ENCODE assay signal across 1 cellular context in the genomic region with DNA sequence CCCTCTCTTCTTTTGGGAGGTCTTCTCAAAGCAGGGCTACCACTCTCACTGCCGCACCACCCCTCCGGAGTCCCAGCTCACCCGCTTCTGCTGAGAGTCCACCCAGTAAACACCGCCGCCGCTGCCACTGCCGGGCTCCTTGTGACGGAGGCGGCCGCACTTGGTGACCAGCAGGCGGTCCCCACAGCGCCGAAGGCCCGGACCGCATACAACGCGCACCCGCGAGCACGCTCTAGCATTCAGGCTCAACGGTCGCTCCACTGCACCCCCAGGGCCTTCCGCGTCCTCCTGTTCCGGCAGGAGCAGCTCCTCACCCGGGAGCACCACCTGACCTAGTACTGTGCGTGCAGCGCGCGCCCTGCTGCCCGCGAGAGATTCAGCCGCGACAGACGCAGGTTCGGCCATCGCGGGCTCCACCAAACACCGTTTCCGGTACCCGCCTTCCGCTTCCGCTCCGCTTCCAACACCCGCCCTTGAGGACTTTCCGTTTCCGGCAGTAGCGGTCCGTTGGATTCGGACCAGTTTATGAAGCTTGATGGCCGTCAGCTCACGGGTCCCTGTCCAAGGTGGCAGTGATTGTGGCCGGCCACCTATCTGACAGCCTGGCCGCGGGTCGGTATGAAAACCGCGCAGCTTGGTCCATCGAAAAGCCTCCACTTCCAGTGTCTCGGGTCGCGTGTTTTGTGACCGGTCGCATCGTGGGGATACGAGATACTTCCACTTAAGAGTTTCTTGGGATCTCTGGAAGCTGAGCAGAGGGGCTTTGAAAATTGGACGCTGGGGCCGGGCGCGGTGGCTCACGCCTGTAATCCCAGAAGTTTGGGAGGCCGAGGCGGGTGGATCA.
TF ChIP-seq lines count a peak whose summit lies in the region.

A gene (minus strand): TSS at position 425 of the 844 bp plus-strand sequence. CDS start 20 bp downstream, at position 405.

TF ChIP-seq in GM12878, 131 proteins besides CTCF, POLR2A, EP300 and RAD21 (continued from another document and continues in another):
- TF ChIP-seq PML (IDR thresholded peaks at IDR 0.05; ENCODE audit: low read length) (peak; percentile 88), PAX5 (IDR thresholded peaks at IDR 0.05; ENCODE audit: borderline replicate concordance, low read depth, low read length) (peak; percentile 51; the same call in 1 of the 2 replicates), BCL11A (IDR thresholded peaks at IDR 0.05; ENCODE audit: low read depth, low read length) (no peak), EGR1 (IDR thresholded peaks at IDR 0.05; ENCODE audit: borderline replicate concordance in 1 of 2, low read depth in 2 of 2, low read length in 2 of 2) (peak in 1 of 2 experiments; percentile 6; a peak in 2 of 3 replicates), POLR2AphosphoS5 (IDR thresholded peaks at IDR 0.05; ENCODE audit: low read length) (peak; percentile 96), TCF3 (IDR thresholded peaks at IDR 0.05; ENCODE audit: borderline replicate concordance, insufficient read depth, low read depth, low read length) (no peak), RCOR1 (conservative IDR thresholded peaks at IDR 0.05; ENCODE audit: low read depth, low read length) (0 out of 2 replicates have a peak, but pooled peaks have one; percentile 82), HDAC6 (IDR thresholded peaks at IDR 0.05; ENCODE audit: unreplicated experiment) (peak; percentile 70), ZNF207 (IDR thresholded peaks at IDR 0.05; ENCODE audit: borderline replicate concordance) (peak; percentile 75), MXI1 (IDR thresholded peaks at IDR 0.05; ENCODE audit: low read depth, low read length) (peak; percentile 84), ZBED1 (IDR thresholded peaks at IDR 0.05; ENCODE audit: borderline replicate concordance) (no peak), SPI1 (IDR thresholded peaks at IDR 0.05; ENCODE audit: borderline replicate concordance, insufficient read depth, low read depth, low read length) (peak; percentile 29; the same call in 1 of the 2 replicates), STAT3 (IDR thresholded peaks at IDR 0.05; ENCODE audit: low read depth, low read length) (no peak), CHD2 (IDR thresholded peaks at IDR 0.05; ENCODE audit: borderline replicate concordance, low read depth, low read length) (peak; percentile 85), TBL1XR1 (IDR thresholded peaks at IDR 0.05; ENCODE audit: low read depth, low read length) (no peak), TAF1 (IDR thresholded peaks at IDR 0.05; ENCODE audit: borderline replicate concordance, low read depth, low read length) (peak; percentile 93; the same call in 1 of the 2 replicates), MEF2B (IDR thresholded peaks at IDR 0.05; ENCODE audit: partially characterized antibody, poor library complexity, severe bottlenecking) (no peak), MYB (IDR thresholded peaks at IDR 0.05; ENCODE audit: borderline replicate concordance, low read depth, low read length) (peak; percentile 32; the same call in 1 of the 2 replicates), SREBF2 (IDR thresholded peaks at IDR 0.05; ENCODE audit: low read length) (peak; percentile 56; the same call in 1 of the 2 replicates), RELA (IDR thresholded peaks at IDR 0.05; ENCODE audit: borderline replicate concordance, partially characterized antibody) (peak; percentile 53), FOXK2 (IDR thresholded peaks at IDR 0.05) (no peak), BACH1 (IDR thresholded peaks at IDR 0.05; ENCODE audit: borderline replicate concordance) (0 out of 2 replicates have a peak, but pooled peaks have one; percentile 38), SIX5 (IDR thresholded peaks at IDR 0.05; ENCODE audit: low read depth, low read length, severe bottlenecking) (peak; percentile 31), CREM (IDR thresholded peaks at IDR 0.05; ENCODE audit: low read depth) (peak; percentile 63), CHD4 (IDR thresholded peaks at IDR 0.05) (no peak), KLF5 (IDR thresholded peaks at IDR 0.05; ENCODE audit: partially characterized antibody) (peak; percentile 82), SMC3 (IDR thresholded peaks at IDR 0.05; ENCODE audit: borderline replicate concordance, low read length) (no peak), SIN3A (IDR thresholded peaks at IDR 0.05; ENCODE audit: low read depth, low read length) (peak; percentile 94), POU2F2 (IDR thresholded peaks at IDR 0.05; ENCODE audit: borderline replicate concordance, low read depth, low read length) (0 out of 3 replicates have a peak, but pooled peaks have one; percentile 37)
- TF ChIP-seq, protein P1, sequence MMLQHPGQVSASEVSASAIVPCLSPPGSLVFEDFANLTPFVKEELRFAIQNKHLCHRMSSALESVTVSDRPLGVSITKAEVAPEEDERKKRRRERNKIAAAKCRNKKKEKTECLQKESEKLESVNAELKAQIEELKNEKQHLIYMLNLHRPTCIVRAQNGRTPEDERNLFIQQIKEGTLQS (IDR thresholded peaks at IDR 0.05; ENCODE audit: borderline replicate concordance, extremely low read depth, low read depth, low read length), result no peak
- TF ChIP-seq, protein P2, sequence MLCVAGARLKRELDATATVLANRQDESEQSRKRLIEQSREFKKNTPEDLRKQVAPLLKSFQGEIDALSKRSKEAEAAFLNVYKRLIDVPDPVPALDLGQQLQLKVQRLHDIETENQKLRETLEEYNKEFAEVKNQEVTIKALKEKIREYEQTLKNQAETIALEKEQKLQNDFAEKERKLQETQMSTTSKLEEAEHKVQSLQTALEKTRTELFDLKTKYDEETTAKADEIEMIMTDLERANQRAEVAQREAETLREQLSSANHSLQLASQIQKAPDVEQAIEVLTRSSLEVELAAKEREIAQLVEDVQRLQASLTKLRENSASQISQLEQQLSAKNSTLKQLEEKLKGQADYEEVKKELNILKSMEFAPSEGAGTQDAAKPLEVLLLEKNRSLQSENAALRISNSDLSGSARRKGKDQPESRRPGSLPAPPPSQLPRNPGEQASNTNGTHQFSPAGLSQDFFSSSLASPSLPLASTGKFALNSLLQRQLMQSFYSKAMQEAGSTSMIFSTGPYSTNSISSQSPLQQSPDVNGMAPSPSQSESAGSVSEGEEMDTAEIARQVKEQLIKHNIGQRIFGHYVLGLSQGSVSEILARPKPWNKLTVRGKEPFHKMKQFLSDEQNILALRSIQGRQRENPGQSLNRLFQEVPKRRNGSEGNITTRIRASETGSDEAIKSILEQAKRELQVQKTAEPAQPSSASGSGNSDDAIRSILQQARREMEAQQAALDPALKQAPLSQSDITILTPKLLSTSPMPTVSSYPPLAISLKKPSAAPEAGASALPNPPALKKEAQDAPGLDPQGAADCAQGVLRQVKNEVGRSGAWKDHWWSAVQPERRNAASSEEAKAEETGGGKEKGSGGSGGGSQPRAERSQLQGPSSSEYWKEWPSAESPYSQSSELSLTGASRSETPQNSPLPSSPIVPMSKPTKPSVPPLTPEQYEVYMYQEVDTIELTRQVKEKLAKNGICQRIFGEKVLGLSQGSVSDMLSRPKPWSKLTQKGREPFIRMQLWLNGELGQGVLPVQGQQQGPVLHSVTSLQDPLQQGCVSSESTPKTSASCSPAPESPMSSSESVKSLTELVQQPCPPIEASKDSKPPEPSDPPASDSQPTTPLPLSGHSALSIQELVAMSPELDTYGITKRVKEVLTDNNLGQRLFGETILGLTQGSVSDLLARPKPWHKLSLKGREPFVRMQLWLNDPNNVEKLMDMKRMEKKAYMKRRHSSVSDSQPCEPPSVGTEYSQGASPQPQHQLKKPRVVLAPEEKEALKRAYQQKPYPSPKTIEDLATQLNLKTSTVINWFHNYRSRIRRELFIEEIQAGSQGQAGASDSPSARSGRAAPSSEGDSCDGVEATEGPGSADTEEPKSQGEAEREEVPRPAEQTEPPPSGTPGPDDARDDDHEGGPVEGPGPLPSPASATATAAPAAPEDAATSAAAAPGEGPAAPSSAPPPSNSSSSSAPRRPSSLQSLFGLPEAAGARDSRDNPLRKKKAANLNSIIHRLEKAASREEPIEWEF (IDR thresholded peaks at IDR 0.05; ENCODE audit: insufficient replicate concordance, low read depth, low read length), result no peak
- TF ChIP-seq, protein P3, sequence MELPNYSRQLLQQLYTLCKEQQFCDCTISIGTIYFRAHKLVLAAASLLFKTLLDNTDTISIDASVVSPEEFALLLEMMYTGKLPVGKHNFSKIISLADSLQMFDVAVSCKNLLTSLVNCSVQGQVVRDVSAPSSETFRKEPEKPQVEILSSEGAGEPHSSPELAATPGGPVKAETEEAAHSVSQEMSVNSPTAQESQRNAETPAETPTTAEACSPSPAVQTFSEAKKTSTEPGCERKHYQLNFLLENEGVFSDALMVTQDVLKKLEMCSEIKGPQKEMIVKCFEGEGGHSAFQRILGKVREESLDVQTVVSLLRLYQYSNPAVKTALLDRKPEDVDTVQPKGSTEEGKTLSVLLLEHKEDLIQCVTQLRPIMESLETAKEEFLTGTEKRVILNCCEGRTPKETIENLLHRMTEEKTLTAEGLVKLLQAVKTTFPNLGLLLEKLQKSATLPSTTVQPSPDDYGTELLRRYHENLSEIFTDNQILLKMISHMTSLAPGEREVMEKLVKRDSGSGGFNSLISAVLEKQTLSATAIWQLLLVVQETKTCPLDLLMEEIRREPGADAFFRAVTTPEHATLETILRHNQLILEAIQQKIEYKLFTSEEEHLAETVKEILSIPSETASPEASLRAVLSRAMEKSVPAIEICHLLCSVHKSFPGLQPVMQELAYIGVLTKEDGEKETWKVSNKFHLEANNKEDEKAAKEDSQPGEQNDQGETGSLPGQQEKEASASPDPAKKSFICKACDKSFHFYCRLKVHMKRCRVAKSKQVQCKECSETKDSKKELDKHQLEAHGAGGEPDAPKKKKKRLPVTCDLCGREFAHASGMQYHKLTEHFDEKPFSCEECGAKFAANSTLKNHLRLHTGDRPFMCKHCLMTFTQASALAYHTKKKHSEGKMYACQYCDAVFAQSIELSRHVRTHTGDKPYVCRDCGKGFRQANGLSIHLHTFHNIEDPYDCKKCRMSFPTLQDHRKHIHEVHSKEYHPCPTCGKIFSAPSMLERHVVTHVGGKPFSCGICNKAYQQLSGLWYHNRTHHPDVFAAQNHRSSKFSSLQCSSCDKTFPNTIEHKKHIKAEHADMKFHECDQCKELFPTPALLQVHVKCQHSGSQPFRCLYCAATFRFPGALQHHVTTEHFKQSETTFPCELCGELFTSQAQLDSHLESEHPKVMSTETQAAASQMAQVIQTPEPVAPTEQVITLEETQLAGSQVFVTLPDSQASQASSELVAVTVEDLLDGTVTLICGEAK (IDR thresholded peaks at IDR 0.05; ENCODE audit: borderline replicate concordance), result peak; percentile 97
- TF ChIP-seq, protein P4, sequence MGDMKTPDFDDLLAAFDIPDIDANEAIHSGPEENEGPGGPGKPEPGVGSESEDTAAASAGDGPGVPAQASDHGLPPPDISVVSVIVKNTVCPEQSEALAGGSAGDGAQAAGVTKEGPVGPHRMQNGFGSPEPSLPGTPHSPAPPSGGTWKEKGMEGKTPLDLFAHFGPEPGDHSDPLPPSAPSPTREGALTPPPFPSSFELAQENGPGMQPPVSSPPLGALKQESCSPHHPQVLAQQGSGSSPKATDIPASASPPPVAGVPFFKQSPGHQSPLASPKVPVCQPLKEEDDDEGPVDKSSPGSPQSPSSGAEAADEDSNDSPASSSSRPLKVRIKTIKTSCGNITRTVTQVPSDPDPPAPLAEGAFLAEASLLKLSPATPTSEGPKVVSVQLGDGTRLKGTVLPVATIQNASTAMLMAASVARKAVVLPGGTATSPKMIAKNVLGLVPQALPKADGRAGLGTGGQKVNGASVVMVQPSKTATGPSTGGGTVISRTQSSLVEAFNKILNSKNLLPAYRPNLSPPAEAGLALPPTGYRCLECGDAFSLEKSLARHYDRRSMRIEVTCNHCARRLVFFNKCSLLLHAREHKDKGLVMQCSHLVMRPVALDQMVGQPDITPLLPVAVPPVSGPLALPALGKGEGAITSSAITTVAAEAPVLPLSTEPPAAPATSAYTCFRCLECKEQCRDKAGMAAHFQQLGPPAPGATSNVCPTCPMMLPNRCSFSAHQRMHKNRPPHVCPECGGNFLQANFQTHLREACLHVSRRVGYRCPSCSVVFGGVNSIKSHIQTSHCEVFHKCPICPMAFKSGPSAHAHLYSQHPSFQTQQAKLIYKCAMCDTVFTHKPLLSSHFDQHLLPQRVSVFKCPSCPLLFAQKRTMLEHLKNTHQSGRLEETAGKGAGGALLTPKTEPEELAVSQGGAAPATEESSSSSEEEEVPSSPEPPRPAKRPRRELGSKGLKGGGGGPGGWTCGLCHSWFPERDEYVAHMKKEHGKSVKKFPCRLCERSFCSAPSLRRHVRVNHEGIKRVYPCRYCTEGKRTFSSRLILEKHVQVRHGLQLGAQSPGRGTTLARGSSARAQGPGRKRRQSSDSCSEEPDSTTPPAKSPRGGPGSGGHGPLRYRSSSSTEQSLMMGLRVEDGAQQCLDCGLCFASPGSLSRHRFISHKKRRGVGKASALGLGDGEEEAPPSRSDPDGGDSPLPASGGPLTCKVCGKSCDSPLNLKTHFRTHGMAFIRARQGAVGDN (IDR thresholded peaks at IDR 0.05), result peak; percentile 53; the same call in 1 of the 2 replicates
- TF ChIP-seq, protein P5, sequence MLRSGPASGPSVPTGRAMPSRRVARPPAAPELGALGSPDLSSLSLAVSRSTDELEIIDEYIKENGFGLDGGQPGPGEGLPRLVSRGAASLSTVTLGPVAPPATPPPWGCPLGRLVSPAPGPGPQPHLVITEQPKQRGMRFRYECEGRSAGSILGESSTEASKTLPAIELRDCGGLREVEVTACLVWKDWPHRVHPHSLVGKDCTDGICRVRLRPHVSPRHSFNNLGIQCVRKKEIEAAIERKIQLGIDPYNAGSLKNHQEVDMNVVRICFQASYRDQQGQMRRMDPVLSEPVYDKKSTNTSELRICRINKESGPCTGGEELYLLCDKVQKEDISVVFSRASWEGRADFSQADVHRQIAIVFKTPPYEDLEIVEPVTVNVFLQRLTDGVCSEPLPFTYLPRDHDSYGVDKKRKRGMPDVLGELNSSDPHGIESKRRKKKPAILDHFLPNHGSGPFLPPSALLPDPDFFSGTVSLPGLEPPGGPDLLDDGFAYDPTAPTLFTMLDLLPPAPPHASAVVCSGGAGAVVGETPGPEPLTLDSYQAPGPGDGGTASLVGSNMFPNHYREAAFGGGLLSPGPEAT (IDR thresholded peaks at IDR 0.05; ENCODE audit: low read depth), result peak; percentile 97
- TF ChIP-seq, protein P6, sequence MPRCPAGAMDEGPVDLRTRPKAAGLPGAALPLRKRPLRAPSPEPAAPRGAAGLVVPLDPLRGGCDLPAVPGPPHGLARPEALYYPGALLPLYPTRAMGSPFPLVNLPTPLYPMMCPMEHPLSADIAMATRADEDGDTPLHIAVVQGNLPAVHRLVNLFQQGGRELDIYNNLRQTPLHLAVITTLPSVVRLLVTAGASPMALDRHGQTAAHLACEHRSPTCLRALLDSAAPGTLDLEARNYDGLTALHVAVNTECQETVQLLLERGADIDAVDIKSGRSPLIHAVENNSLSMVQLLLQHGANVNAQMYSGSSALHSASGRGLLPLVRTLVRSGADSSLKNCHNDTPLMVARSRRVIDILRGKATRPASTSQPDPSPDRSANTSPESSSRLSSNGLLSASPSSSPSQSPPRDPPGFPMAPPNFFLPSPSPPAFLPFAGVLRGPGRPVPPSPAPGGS (IDR thresholded peaks at IDR 0.05; ENCODE audit: borderline replicate concordance, insufficient read depth, low read depth, low read length, poor library complexity, severe bottlenecking), result peak; percentile 23
